In genomic region chr10:78359641-78360091, GRCh38 we compare ENCODE assay signal across 1 cellular context.
TF ChIP-seq lines count a peak whose summit lies in the region.

No MANE protein-coding gene starts in this region.

TF ChIP-seq in SK-N-SH treated with all-trans-retinoic acid at 6 μM for 48 hours, 23 proteins besides CTCF, POLR2A, EP300 and RAD21 (continued from another document):
- TF ChIP-seq PATZ1 (CRISPR knock-in tag; IDR thresholded peaks at IDR 0.05; ENCODE audit: borderline replicate concordance) (no peak), ESRRG (CRISPR knock-in tag; IDR thresholded peaks at IDR 0.05) (no peak), ZFP30 (CRISPR knock-in tag; IDR thresholded peaks at IDR 0.05) (no peak)
TF ChIP-seq in SK-N-SH treated with all-trans-retinoic acid at 6 μM for 48 hours: peak in this region for 0.
